In genomic region chr3:59698091-59698490, GRCh38 we compare ENCODE assay signal across 31 cellular contexts.
"Had no signal": no experiment of that assay in that cellular context is flagged by ENCODE, and none has a peak within 500 bp of the region (broad histone marks: within the 10 kb centered on the region; RNA-seq: fewer than 3 reads in every experiment).

No MANE protein-coding gene starts in this region.

- H3K27me3 ChIP-seq: cardiac muscle cell, SJCRH30 had no signal

- H3K36me3 ChIP-seq: cardiac muscle cell, SJCRH30, WERI-Rb-1 had no signal

- H3K4me3 ChIP-seq: cardiac muscle cell, K562, SJCRH30 had no signal

- H3K27ac ChIP-seq: cardiac muscle cell, SJCRH30, WERI-Rb-1 had no signal

- H3K36me3 Mint-ChIP-seq: activated naive CD8-positive, alpha-beta T cell treated with anti-CD3 and anti-CD28 coated beads for 36 hours had no signal

- H3K4me1 Mint-ChIP-seq: activated CD4-positive, alpha-beta memory T cell treated with anti-CD3 and anti-CD28 coated beads, Interleukin-2, amount 10 ng/mL, durations not matched to agents 7 days and 5 days; activated naive CD8-positive, alpha-beta T cell treated with anti-CD3 and anti-CD28 coated beads for 36 hours; activated T-helper 17 cell treated with anti-CD3 and anti-CD28 coated beads, Interleukin-2, amount 50 U/mL, for 72 hours had no signal

- H3K27ac Mint-ChIP-seq: activated CD4-positive, alpha-beta memory T cell treated with anti-CD3 and anti-CD28 coated beads, Interleukin-2, amount 10 ng/mL, durations not matched to agents 7 days and 5 days; activated naive CD8-positive, alpha-beta T cell treated with anti-CD3 and anti-CD28 coated beads for 36 hours; activated T-cell treated with anti-CD3 and anti-CD28 coated beads, Interleukin-2, amount 50 U/mL, for 72 hours; activated T-helper 17 cell treated with anti-CD3 and anti-CD28 coated beads, Interleukin-2, amount 50 U/mL, for 72 hours had no signal

- DNase-seq: activated CD4-positive, alpha-beta memory T cell treated with anti-CD3 and anti-CD28 coated beads, Interleukin-2, amount 10 ng/mL, durations not matched to agents 7 days and 5 days; activated CD4-positive, alpha-beta T cell treated with anti-CD3 and anti-CD28 coated beads for 1 hour; activated CD4-positive, alpha-beta T cell treated with anti-CD3 and anti-CD28 coated beads for 48 hours; activated CD4-positive, CD25-positive, alpha-beta regulatory T cell; activated effector memory CD4-positive, alpha-beta T cell treated with anti-CD3 and anti-CD28 coated beads, Interleukin-2, amount 50 U/mL, for 16 hours; activated naive CD4-positive, alpha-beta T cell; activated naive CD4-positive, alpha-beta T cell treated with anti-CD3 and anti-CD28 coated beads, Interleukin-2, amount 50 U/mL, for 16 hours; activated naive CD8-positive, alpha-beta T cell treated with anti-CD3 and anti-CD28 coated beads for 36 hours; activated T-cell treated with anti-CD3 and anti-CD28 coated beads, Interleukin-2, amount 50 U/mL, for 1 hour; activated T-cell treated with anti-CD3 and anti-CD28 coated beads, Interleukin-2, amount 50 U/mL, for 72 hours; amniotic stem cell; aorta; cerebellar nuclear complex; NCI-H1105; NCI-H1694; NCI-H1930; NCI-H2081 treated with DMSO at 0.1 percent for 48 hours; NCI-H226; NCI-H446 treated with DMSO at 0.1 percent for 48 hours; NCI-H524; SHP77; SJCRH30; SW 1271; T-helper 1 cell; T-helper 2 cell; T1000; WERI-Rb-1 had no signal

- H3K9me3 Mint-ChIP-seq: activated CD4-positive, alpha-beta memory T cell treated with anti-CD3 and anti-CD28 coated beads, Interleukin-2, amount 10 ng/mL, durations not matched to agents 7 days and 5 days; activated naive CD8-positive, alpha-beta T cell treated with anti-CD3 and anti-CD28 coated beads for 36 hours; activated T-cell treated with anti-CD3 and anti-CD28 coated beads, Interleukin-2, amount 50 U/mL, for 72 hours; activated T-helper 17 cell treated with anti-CD3 and anti-CD28 coated beads, Interleukin-2, amount 50 U/mL, for 72 hours had no signal

- ATAC-seq: activated T-cell treated with anti-CD3 and anti-CD28 coated beads, Interleukin-2, amount 50 U/mL, for 72 hours; activated T-helper 17 cell treated with anti-CD3 and anti-CD28 coated beads, Interleukin-2, amount 50 U/mL, for 72 hours; K562; Panc1 had no signal

- H3K27me3 Mint-ChIP-seq: activated CD4-positive, alpha-beta memory T cell treated with anti-CD3 and anti-CD28 coated beads, Interleukin-2, amount 10 ng/mL, durations not matched to agents 7 days and 5 days; activated naive CD8-positive, alpha-beta T cell treated with anti-CD3 and anti-CD28 coated beads for 36 hours; activated T-helper 17 cell treated with anti-CD3 and anti-CD28 coated beads, Interleukin-2, amount 50 U/mL, for 72 hours had no signal

- H3K4me1 ChIP-seq: SJCRH30 had no signal

- H3K9me3 ChIP-seq: SJCRH30 had no signal

- H3K4me3 Mint-ChIP-seq: activated CD4-positive, alpha-beta memory T cell treated with anti-CD3 and anti-CD28 coated beads, Interleukin-2, amount 10 ng/mL, durations not matched to agents 7 days and 5 days; activated naive CD8-positive, alpha-beta T cell treated with anti-CD3 and anti-CD28 coated beads for 36 hours; activated T-cell treated with anti-CD3 and anti-CD28 coated beads, Interleukin-2, amount 50 U/mL, for 72 hours; activated T-helper 17 cell treated with anti-CD3 and anti-CD28 coated beads, Interleukin-2, amount 50 U/mL, for 72 hours had no signal
